Comparison of ENCODE assay signal across 19 cellular contexts in genomic region chr9:111362526-111362925, GRCh38. TPM values are rescaled to one million over a fixed set of nuclear protein-coding genes. Genes with fewer than 3 reads are reported as not detected.
A peak's percentile ranks its signal among the peaks of the same experiment; 100 is the strongest.
DNase-seq lines count a peak whose midpoint lies in the region; ATAC-seq and TF ChIP-seq lines count a peak whose summit lies in the region.
"Had no signal": no experiment of that assay in that cellular context is flagged by ENCODE, and none has a peak within 500 bp of the region (broad histone marks: within the 10 kb centered on the region; RNA-seq: fewer than 3 reads in every experiment).

No MANE protein-coding gene starts in this region.

- H3K9me3 ChIP-seq in OCI-LY3 (ENCODE audit: insufficient read depth, low read length): no peaks in the 10 kb centered on the region
- no peaks in the 10 kb centered on the region for H3K9me3 ChIP-seq in adrenal gland (replicated peaks in 1 of 3)
- H3K9me3 ChIP-seq: HAP-1 had no signal

- H3K27me3 Mint-ChIP-seq in WTC11 (ENCODE audit: low read depth) (no peaks in the 10 kb centered on the region), Calu3 (ENCODE audit: unreplicated experiment) (no peaks in the 10 kb centered on the region)

- no TSS peak for BruUV-seq in Calu3 (replicated peaks; lab: Mats Ljungman, UMichigan)

- H3K9me3 Mint-ChIP-seq in WTC11 (no peaks in the 10 kb centered on the region), Calu3 (ENCODE audit: low read depth, unreplicated experiment) (no peaks in the 10 kb centered on the region)

- H3K27ac ChIP-seq in OCI-LY3 (ENCODE audit: low read length) (peak overlapping the region; percentile 99), adrenal gland (no peak overlapping the region)
- H3K27ac ChIP-seq: C4-2B had no signal

- DNase-seq in AG09319 (ENCODE audit: extremely low read depth, low read depth) (peak; percentile 27), WTC11 (ENCODE audit: low spot score) (no peak), fibroblast of gingiva (ENCODE audit: low read depth) (peak; percentile 34), Calu3 (no peak), adrenal gland (no peak)
- DNase-seq: DMS79 treated with DMSO at 0.1 percent for 48 hours, KBM-7, NCI-H1105, NCI-H2081, NCI-H510A, NCI-H774, PC-3 had no signal

- H3K4me3 Mint-ChIP-seq in WTC11 (no peak overlapping the region), Calu3 (ENCODE audit: low read depth, unreplicated experiment) (no peak overlapping the region)

- H3K27ac Mint-ChIP-seq in WTC11 (peak overlapping the region; percentile 72; the same call in 1 of the 2 replicates), Calu3 (ENCODE audit: unreplicated experiment) (no peak overlapping the region)

- H4K20me1 ChIP-seq in OCI-LY3 (ENCODE audit: insufficient read depth, low read length): no peaks in the 10 kb centered on the region

- POLR2A ChIA-PET in WTC11 (lab: Charles Lee): no interaction called here

- H3K4me1 ChIP-seq in OCI-LY3 (ENCODE audit: low read length) (peaks cover 46% of the 10 kb centered on the region), adrenal gland (replicated peaks in 1 of 2) (no peaks in the 10 kb centered on the region)
- H3K4me1 ChIP-seq: HAP-1 had no signal

- CTCF ChIA-PET in WTC11 (lab: Charles Lee) (no interaction called here), Calu3 (lab: Charles Lee) (no interaction called here)

- intact Hi-C loops in Calu3 (cut with micrococcal nuclease; ENCODE audit: unreplicated experiment): no loop called here
- intact Hi-C loops in adrenal gland (cut with DNase I): no loop called here

- no peak for TF ChIP-seq POLR2A in adrenal gland (IDR thresholded peaks at IDR 0.05)

- H3K4me1 Mint-ChIP-seq in WTC11 (no peaks in the 10 kb centered on the region), Calu3 (ENCODE audit: low read depth, unreplicated experiment) (peaks cover 9% of the 10 kb centered on the region)

- ATAC-seq in WTC11: no peak
- no peak for ATAC-seq in GM18909 (IDR thresholded peaks at IDR 0.05; ENCODE audit: poor library complexity, unreplicated experiment)
- no peak for ATAC-seq in HG03565 (IDR thresholded peaks at IDR 0.05; ENCODE audit: unreplicated experiment)
- ATAC-seq: PC-3 had no signal

- H3K27me3 ChIP-seq in OCI-LY3 (ENCODE audit: low read depth, low read length) (no peaks in the 10 kb centered on the region), adrenal gland (no peaks in the 10 kb centered on the region)

- 0 out of 2 replicates have a peak, but pooled peaks cover 5% of the 10 kb centered on the region for H3K79me2 ChIP-seq in OCI-LY3 (ENCODE audit: low read length)

- peak overlapping the region; percentile 96; the same call in 1 of the 2 replicates for H3K4me2 ChIP-seq in OCI-LY3 (ENCODE audit: low read length)

- H2AFZ ChIP-seq in OCI-LY3 (ENCODE audit: low read depth, low read length): no peak overlapping the region

- 75 to 87% (median 79%) methylated on average over 5 of the region's 5 CpGs for WGBS in adrenal gland, 4 donors

- H3K36me3 ChIP-seq in OCI-LY3 (replicated peaks; ENCODE audit: low read depth, low read length): peaks cover 54% of the 10 kb centered on the region
- peaks cover 0 to 49% of the 10 kb centered on the region in 2 donors for H3K36me3 ChIP-seq in adrenal gland (replicated peaks in 1 of 2)

- no peak overlapping the region for H3K9ac ChIP-seq in OCI-LY3 (ENCODE audit: low read length)

- peaks cover 39% of the 10 kb centered on the region for H3K36me3 Mint-ChIP-seq in WTC11
- H3K36me3 Mint-ChIP-seq in Calu3 (ENCODE audit: insufficient read depth, unreplicated experiment): peaks cover 29% of the 10 kb centered on the region

- H3K4me3 ChIP-seq in OCI-LY3 (ENCODE audit: low read length): no peak overlapping the region
- no peak overlapping the region for H3K4me3 ChIP-seq in adrenal gland
- H3K4me3 ChIP-seq: HAP-1 had no signal

- no peak for TF ChIP-seq CTCF in AG09319 (IDR thresholded peaks at IDR 0.05; ENCODE audit: low read depth, low read length)
- TF ChIP-seq CTCF in OCI-LY3 (IDR thresholded peaks at IDR 0.05; ENCODE audit: low read depth, low read length): no peak
- TF ChIP-seq CTCF in WTC11 (IDR thresholded peaks at IDR 0.05): no peak
- no peak for TF ChIP-seq CTCF in Calu3 (IDR thresholded peaks at IDR 0.05; ENCODE audit: unreplicated experiment)
- TF ChIP-seq CTCF in adrenal gland (IDR thresholded peaks at IDR 0.05): no peak

TF ChIP-seq in WTC11, 78 proteins besides CTCF, POLR2A, EP300 and RAD21:
- TF ChIP-seq SOX15 (CRISPR knock-in tag; IDR thresholded peaks at IDR 0.05) (no peak), FOXP4 (CRISPR knock-in tag; IDR thresholded peaks at IDR 0.05) (no peak), RELA (CRISPR knock-in tag; IDR thresholded peaks at IDR 0.05; ENCODE audit: borderline replicate concordance) (no peak), NFYB (CRISPR knock-in tag; conservative IDR thresholded peaks at IDR 0.05; ENCODE audit: low read depth) (no peak), PREB (CRISPR knock-in tag; IDR thresholded peaks at IDR 0.05; ENCODE audit: borderline replicate concordance) (no peak), CBFB (CRISPR knock-in tag; IDR thresholded peaks at IDR 0.05; ENCODE audit: low read depth) (no peak), GTF2I (CRISPR knock-in tag; conservative IDR thresholded peaks at IDR 0.05) (no peak), AR (CRISPR knock-in tag; IDR thresholded peaks at IDR 0.05) (no peak), TCF7 (CRISPR knock-in tag; IDR thresholded peaks at IDR 0.05; ENCODE audit: low read depth) (no peak), CREM (CRISPR knock-in tag; IDR thresholded peaks at IDR 0.05) (no peak), SMAD4 (CRISPR knock-in tag; IDR thresholded peaks at IDR 0.05) (no peak), CREB1 (CRISPR knock-in tag; IDR thresholded peaks at IDR 0.05) (no peak)

RNA-seq across cellular contexts. Expression of gene OR2K2, which starts 32.5 kb away (rescaled TPM):
- total RNA-seq in WTC11 (2021) (not detected in 3 replicates), Calu3 (2022) (not detected in 2 replicates), adrenal gland (not detected)
- polyA plus RNA-seq in adrenal gland: not detected
- total RNA-seq: A172, G401 had no signal

Comparison
In these comparisons a context has a peak if more than half of its experiments do, and no peak if none do; other contexts are left out.
1. DNase-seq: peak in AG09319 (single experiment) and fibroblast of gingiva (single experiment); none in WTC11 (single experiment), Calu3 (single experiment) and adrenal gland (0 of 7).